Comparison of ENCODE assay signal across 19 cellular contexts in the genomic region with DNA sequence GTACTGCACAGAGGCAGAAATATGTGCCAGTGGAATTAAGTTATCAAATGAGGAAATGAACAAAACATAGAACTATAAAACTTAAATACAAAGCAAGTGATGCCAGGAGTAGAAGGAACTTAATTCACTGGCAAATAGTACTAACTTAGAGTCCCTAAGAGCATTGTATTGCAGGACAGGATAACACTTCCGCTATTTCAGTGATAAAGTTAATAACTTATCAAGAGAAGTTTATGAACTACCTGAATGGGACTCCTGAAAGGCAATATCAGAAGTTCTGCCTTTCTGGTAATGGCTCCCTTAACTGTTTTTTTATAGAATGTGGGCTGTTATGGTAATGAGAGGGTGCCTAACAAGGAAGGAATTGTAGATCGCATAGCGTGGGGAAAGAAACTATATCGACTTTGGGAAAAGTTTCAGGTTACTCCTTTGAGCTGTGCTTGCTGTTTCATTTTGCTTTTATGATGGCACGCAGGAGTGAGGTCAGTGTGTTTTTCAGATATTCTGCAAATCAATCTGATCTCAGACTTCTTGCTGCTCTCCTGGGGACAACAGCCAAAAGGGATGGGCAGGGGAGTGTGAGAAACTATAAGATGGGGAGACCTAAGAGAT.
DNase-seq lines count a peak whose midpoint lies in the region; ATAC-seq, FAIRE-seq and TF ChIP-seq lines count a peak whose summit lies in the region.
"Had no signal": no experiment of that assay in that cellular context is flagged by ENCODE, and none has a peak within 500 bp of the region (broad histone marks: within the 10 kb centered on the region; RNA-seq: fewer than 3 reads in every experiment).

No MANE protein-coding gene starts in this region.

- H3K4me3 Mint-ChIP-seq in activated T-cell treated with anti-CD3 and anti-CD28 coated beads, Interleukin-2, amount 50 U/mL, for 72 hours, result no peak overlapping the region
- H3K4me3 Mint-ChIP-seq in chondrocyte (ENCODE audit: unreplicated experiment), result no peak overlapping the region
- H3K4me3 Mint-ChIP-seq: activated CD4-positive, alpha-beta T cell treated with anti-CD3 and anti-CD28 coated beads, Interleukin-2, amount 10 ng/mL, durations not matched to agents 7 days and 5 days had no signal

- no peaks in the 10 kb centered on the region for H3K4me1 ChIP-seq in mucosa of descending colon (ENCODE audit: low read depth)
- peaks cover 0 to 3% of the 10 kb centered on the region in 2 donors for H3K4me1 ChIP-seq in small intestine (ENCODE audit: control insufficient read depth in 2 of 2, insufficient read depth in 1 of 2, low read depth in 1 of 2, low read length in 1 of 2)
- H3K4me1 ChIP-seq: foreskin keratinocyte had no signal

- 28 to 64% (median 44%) methylated on average over 5 of the region's 5 CpGs for WGBS in small intestine, 3 donors

- H3K4me3 ChIP-seq in mucosa of descending colon, result no peak overlapping the region
- no peak overlapping the region for H3K4me3 ChIP-seq in small intestine (ENCODE audit: low read depth in 1 of 2, low read length in 2 of 2)
- H3K4me3 ChIP-seq: upper lobe of left lung had no signal

- H3K27ac Mint-ChIP-seq in activated T-cell treated with anti-CD3 and anti-CD28 coated beads, Interleukin-2, amount 50 U/mL, for 72 hours, result peak overlapping the region; percentile 89
- H3K27ac Mint-ChIP-seq in chondrocyte (ENCODE audit: unreplicated experiment), result peak overlapping the region; percentile 90
- H3K27ac Mint-ChIP-seq: activated CD4-positive, alpha-beta T cell treated with anti-CD3 and anti-CD28 coated beads, Interleukin-2, amount 10 ng/mL, durations not matched to agents 7 days and 5 days had no signal

- no peak for FAIRE-seq in small intestine (lab: Jason Lieb, UNC)
- FAIRE-seq: endometrium had no signal

- ATAC-seq in activated T-cell treated with anti-CD3 and anti-CD28 coated beads, Interleukin-2, amount 50 U/mL, for 72 hours (replicated peaks in 1 of 2), result no peak
- ATAC-seq in mucosa of descending colon (peak; percentile 54), HG03135 (IDR thresholded peaks at IDR 0.05; ENCODE audit: unreplicated experiment) (no peak)
- ATAC-seq: foreskin keratinocyte; stimulated activated naive CD8-positive, alpha-beta T cell treated with anti-CD3 and anti-CD28 coated beads, Interleukin-15, Interleukin-2, amounts not matched to agents 100 U/mL and 50 U/mL, for 24 hours had no signal

- TF ChIP-seq CTCF in chondrocyte (IDR thresholded peaks at IDR 0.05) (no peak), mucosa of descending colon (IDR thresholded peaks at IDR 0.05) (no peak)

- peaks cover 5 to 17% of the 10 kb centered on the region in 2 donors for H3K36me3 Mint-ChIP-seq in activated T-cell treated with anti-CD3 and anti-CD28 coated beads, Interleukin-2, amount 50 U/mL, for 72 hours (ENCODE audit: insufficient read depth in 2 of 2)
- H3K36me3 Mint-ChIP-seq in chondrocyte (ENCODE audit: low read depth), result peaks cover 9% of the 10 kb centered on the region

- no peaks in the 10 kb centered on the region for H3K36me3 ChIP-seq in mucosa of descending colon (ENCODE audit: low read depth)
- H3K36me3 ChIP-seq in small intestine (ENCODE audit: control insufficient read depth in 2 of 2, insufficient read depth in 2 of 2, low read length in 2 of 2), result peaks cover 0 to 3% of the 10 kb centered on the region in 2 donors

- H3K27ac ChIP-seq in small intestine (ENCODE audit: low read depth in 1 of 2, low read length in 1 of 2), result peak overlapping the region in 1 of 2 donors; percentile 56
- H3K27ac ChIP-seq: foreskin keratinocyte had no signal

- intact Hi-C loops in mucosa of descending colon (cut with DNase I, micrococcal nuclease), result loop anchor here in 1 of 2 donors (10.0 kb wide), 1 partner anchor 150 kb away; a partner anchor contains a TSS

- H3K9me3 ChIP-seq in mucosa of descending colon (no peaks in the 10 kb centered on the region), small intestine (ENCODE audit: control insufficient read depth, low read depth) (no peaks in the 10 kb centered on the region)
- H3K9me3 ChIP-seq: upper lobe of left lung had no signal

- H3K27me3 Mint-ChIP-seq in activated T-cell treated with anti-CD3 and anti-CD28 coated beads, Interleukin-2, amount 50 U/mL, for 72 hours (ENCODE audit: low read depth), result no peaks in the 10 kb centered on the region
- H3K27me3 Mint-ChIP-seq in chondrocyte (ENCODE audit: low read depth), result no peaks in the 10 kb centered on the region
- H3K27me3 Mint-ChIP-seq: activated CD4-positive, alpha-beta T cell treated with anti-CD3 and anti-CD28 coated beads, Interleukin-2, amount 10 ng/mL, durations not matched to agents 7 days and 5 days had no signal

- no peaks in the 10 kb centered on the region for H3K27me3 ChIP-seq in small intestine (ENCODE audit: control insufficient read depth in 2 of 2, insufficient read depth in 2 of 2, low read length in 2 of 2)
- H3K27me3 ChIP-seq: foreskin keratinocyte, upper lobe of left lung had no signal

- DNase-seq in activated T-cell treated with anti-CD3 and anti-CD28 coated beads, Interleukin-2, amount 50 U/mL, for 72 hours, result no peak
- DNase-seq in activated T-cell treated with anti-CD3 and anti-CD28 coated beads for 4 hours (no peak), chondrocyte (ENCODE audit: low spot score) (no peak), mucosa of descending colon (no peak), small intestine (peak; percentile 30), NCI-H187 (lab: John Stamatoyannopoulos, UW) (no peak), HuH-7 (ENCODE audit: low spot score) (no peak)
- DNase-seq: 8988T; activated CD4-positive, alpha-beta T cell treated with anti-CD3 and anti-CD28 coated beads, Interleukin-2, amount 10 ng/mL, durations not matched to agents 7 days and 5 days; activated T-cell treated with anti-CD3 and anti-CD28 coated beads, Interleukin-2, amount 50 U/mL, for 48 hours; amygdala; foreskin keratinocyte; GOT3; NCI-H2171; NCI-H748 treated with DMSO at 0.1 percent for 48 hours; stimulated activated naive CD8-positive, alpha-beta T cell treated with anti-CD3 and anti-CD28 coated beads, Interleukin-15, Interleukin-2, amounts not matched to agents 100 U/mL and 50 U/mL, for 24 hours; upper lobe of left lung had no signal

- peaks cover 16% of the 10 kb centered on the region for H3K4me1 Mint-ChIP-seq in activated T-cell treated with anti-CD3 and anti-CD28 coated beads, Interleukin-2, amount 50 U/mL, for 72 hours (ENCODE audit: low read depth)
- peaks cover 13% of the 10 kb centered on the region for H3K4me1 Mint-ChIP-seq in chondrocyte (ENCODE audit: low read depth)

- H3K9me3 Mint-ChIP-seq in activated T-cell treated with anti-CD3 and anti-CD28 coated beads, Interleukin-2, amount 50 U/mL, for 72 hours, result peaks cover 2 to 8% of the 10 kb centered on the region in 2 donors
- H3K9me3 Mint-ChIP-seq in chondrocyte (ENCODE audit: low read depth), result peaks cover 10% of the 10 kb centered on the region
